Comparison of ENCODE assay signal across 24 cellular contexts in genomic region chr10:36271631-36272340, GRCh38.
"Had no signal": no experiment of that assay in that cellular context is flagged by ENCODE, and none has a peak within 500 bp of the region (broad histone marks: within the 10 kb centered on the region; RNA-seq: fewer than 3 reads in every experiment).

No MANE protein-coding gene starts in this region.

- H3K36me3 ChIP-seq: prostate gland, right lobe of liver, suprapubic skin, thyroid gland, upper lobe of left lung, uterus had no signal

- H3K79me2 ChIP-seq: parathyroid adenoma had no signal

- H3K9ac ChIP-seq: parathyroid adenoma had no signal

- DNase-seq: effector CD4-positive, alpha-beta T cell; endodermal cell; foreskin fibroblast; immature natural killer cell; kidney; left colon; left ventricle myocardium superior; naive thymus-derived CD4-positive, alpha-beta T cell; nephron progenitor cell; retina; right lobe of liver; small intestine; stimulated activated CD4-positive, alpha-beta T cell treated with anti-CD3 and anti-CD28 coated beads, Interleukin-12 subunit alpha, Interleukin-12 subunit beta, amount 100 ng/mL, for 4 hours; stimulated activated naive CD4-positive, alpha-beta T cell treated with Interleukin-2 at 50 U/mL for 16 hours; thyroid gland; upper lobe of left lung; uterus had no signal

- H3K9me3 ChIP-seq: prostate gland, right lobe of liver, suprapubic skin, thyroid gland, upper lobe of left lung, uterus had no signal

- H3K4me1 ChIP-seq: parathyroid adenoma, prostate gland, right lobe of liver, suprapubic skin, thyroid gland, upper lobe of left lung, uterus had no signal

- H2AFZ ChIP-seq: parathyroid adenoma had no signal

- FAIRE-seq: endothelial cell of umbilical vein, kidney, small intestine had no signal

- H3K27ac ChIP-seq: coronary artery, parathyroid adenoma, prostate gland, right lobe of liver, suprapubic skin, thyroid gland, upper lobe of left lung, uterus had no signal

- ATAC-seq: esophagus mucosa; left colon; left ventricle myocardium superior; naive thymus-derived CD4-positive, alpha-beta T cell; right lobe of liver had no signal

- H3K27me3 ChIP-seq: right lobe of liver, suprapubic skin, thyroid gland, upper lobe of left lung, uterus had no signal

- H3K4me3 ChIP-seq: coronary artery, lung, prostate gland, right lobe of liver, suprapubic skin, thyroid gland, upper lobe of left lung, uterus had no signal
